ENCODE assay signal across 9 cellular contexts in the genomic region with DNA sequence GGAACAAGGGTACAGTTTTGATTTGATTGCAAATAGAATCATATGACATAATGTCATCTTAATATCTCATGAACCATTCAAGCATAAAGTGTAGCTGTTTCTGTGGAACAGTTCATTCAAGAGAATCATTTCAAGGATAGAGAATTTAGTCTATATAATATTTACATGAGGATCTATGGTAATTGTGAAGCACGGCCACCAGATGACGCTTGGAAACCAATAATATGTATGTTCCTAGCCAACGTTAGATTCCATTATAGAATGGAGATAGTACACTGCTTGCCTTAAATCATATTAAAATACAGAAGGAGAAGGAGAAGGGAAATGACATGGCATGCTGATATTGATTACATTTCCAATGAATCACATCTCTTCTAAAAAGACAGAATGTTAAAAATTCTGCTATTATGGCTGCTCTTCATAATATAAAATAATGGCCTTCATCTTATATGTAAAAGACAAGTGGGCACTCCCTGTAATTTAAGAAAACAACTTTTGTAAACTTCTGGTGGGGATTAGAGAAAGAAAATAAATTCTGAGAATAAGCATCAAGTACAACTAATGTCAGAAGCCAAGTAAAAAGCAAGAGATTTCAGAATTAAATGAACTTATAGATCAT.
A peak's percentile ranks its signal among the peaks of the same experiment; 100 is the strongest.
DNase-seq lines count a peak whose midpoint lies in the region; ATAC-seq and TF ChIP-seq lines count a peak whose summit lies in the region.
"Had no signal": no experiment of that assay in that cellular context is flagged by ENCODE, and none has a peak within 500 bp of the region (broad histone marks: within the 10 kb centered on the region; RNA-seq: fewer than 3 reads in every experiment).

No MANE protein-coding gene starts in this region.

- no peaks in the 10 kb centered on the region for H3K36me3 ChIP-seq in Loucy (ENCODE audit: insufficient read depth, low read length)
- no peaks in the 10 kb centered on the region for H3K36me3 ChIP-seq in SJCRH30
- H3K36me3 ChIP-seq in kidney epithelial cell (ENCODE audit: control insufficient read depth, insufficient read depth, low read length): no peaks in the 10 kb centered on the region
- H3K36me3 ChIP-seq in CD8-positive, alpha-beta T cell (ENCODE audit: insufficient read depth, low read length): no peaks in the 10 kb centered on the region
- peaks cover 0 to 15% (median 0%) of the 10 kb centered on the region in 3 donors for H3K36me3 ChIP-seq in tibial nerve

- no peaks in the 10 kb centered on the region for H3K36me3 Mint-ChIP-seq in CD8-positive, alpha-beta T cell
- H3K36me3 Mint-ChIP-seq: activated naive CD8-positive, alpha-beta T cell treated with anti-CD3 and anti-CD28 coated beads, Interleukin-2, amount 10 ng/mL, durations not matched to agents 7 days and 5 days had no signal

- H3K27me3 ChIP-seq in Loucy (ENCODE audit: insufficient read depth, low read length, poor library complexity, severe bottlenecking): no peaks in the 10 kb centered on the region
- no peaks in the 10 kb centered on the region for H3K27me3 ChIP-seq in SJCRH30
- H3K27me3 ChIP-seq in kidney epithelial cell (ENCODE audit: control insufficient read depth, insufficient read depth, low read length): no peaks in the 10 kb centered on the region
- H3K27me3 ChIP-seq in CD8-positive, alpha-beta T cell (ENCODE audit: insufficient read depth, low read length): no peaks in the 10 kb centered on the region
- no peaks in the 10 kb centered on the region for H3K27me3 ChIP-seq in tibial nerve

- no peak overlapping the region for H3K9ac ChIP-seq in Loucy (ENCODE audit: low read depth, low read length, poor library complexity, severe bottlenecking)

- H3K27ac ChIP-seq in SJCRH30 (no peak overlapping the region), tibial nerve (no peak overlapping the region)
- H3K27ac ChIP-seq in CD8-positive, alpha-beta T cell (ENCODE audit: low read depth, low read length): no peak overlapping the region

- H3K9me3 ChIP-seq in Loucy (ENCODE audit: insufficient read depth, low read depth, low read length) (no peaks in the 10 kb centered on the region), SJCRH30 (replicated peaks) (no peaks in the 10 kb centered on the region), tibial nerve (no peaks in the 10 kb centered on the region)
- H3K9me3 ChIP-seq in CD8-positive, alpha-beta T cell (ENCODE audit: low read length): no peaks in the 10 kb centered on the region

- no peak overlapping the region for H3K27ac Mint-ChIP-seq in CD8-positive, alpha-beta T cell
- H3K27ac Mint-ChIP-seq: activated naive CD8-positive, alpha-beta T cell treated with anti-CD3 and anti-CD28 coated beads, Interleukin-2, amount 10 ng/mL, durations not matched to agents 7 days and 5 days had no signal

- TF ChIP-seq POLR2A in tibial nerve (IDR thresholded peaks at IDR 0.05): no peak

- H3K9me2 ChIP-seq in Loucy (replicated peaks; ENCODE audit: low read depth, low read length): no peaks in the 10 kb centered on the region

- no peaks in the 10 kb centered on the region for H4K20me1 ChIP-seq in Loucy (ENCODE audit: insufficient read depth, low read length, poor library complexity, severe bottlenecking)

- 33 to 41% methylated on average over 3 of the region's 3 CpGs for WGBS in tibial nerve, 2 donors

- intact Hi-C loops in posterior vena cava (cut with DNase I): no loop called here
- intact Hi-C loops in CD8-positive, alpha-beta T cell (cut with DNase I, micrococcal nuclease): no loop called here

- no peak overlapping the region for H3K4me3 ChIP-seq in Loucy (ENCODE audit: low read length, poor library complexity, severe bottlenecking)
- H3K4me3 ChIP-seq in SJCRH30: no peak overlapping the region
- no peak overlapping the region for H3K4me3 ChIP-seq in kidney epithelial cell (ENCODE audit: low read depth, low read length)
- no peak overlapping the region for H3K4me3 ChIP-seq in CD8-positive, alpha-beta T cell (ENCODE audit: low read depth, low read length)
- H3K4me3 ChIP-seq in tibial nerve: no peak overlapping the region

- H2AFZ ChIP-seq in Loucy (ENCODE audit: low read length): no peak overlapping the region

- DNase-seq in DMS153 treated with DMSO at 0.1 percent for 48 hours (lab: John Stamatoyannopoulos, UW; ENCODE audit: unreplicated experiment) (peak; percentile 53), SJCRH30 (peak; percentile 8 to 65), kidney epithelial cell (ENCODE audit: low read depth) (no peak), posterior vena cava (ENCODE audit: low spot score) (no peak), tibial nerve (ENCODE audit: low spot score in 2 of 2) (no peak)
- no peak for DNase-seq in CD8-positive, alpha-beta T cell
- DNase-seq: activated naive CD8-positive, alpha-beta T cell treated with anti-CD3 and anti-CD28 coated beads, Interleukin-2, amount 10 ng/mL, durations not matched to agents 7 days and 5 days had no signal

- H3K27me3 Mint-ChIP-seq in CD8-positive, alpha-beta T cell (ENCODE audit: low read depth): no peaks in the 10 kb centered on the region
- H3K27me3 Mint-ChIP-seq: activated naive CD8-positive, alpha-beta T cell treated with anti-CD3 and anti-CD28 coated beads, Interleukin-2, amount 10 ng/mL, durations not matched to agents 7 days and 5 days had no signal

- H3K9me3 Mint-ChIP-seq in CD8-positive, alpha-beta T cell: peaks cover 17% of the 10 kb centered on the region
- H3K9me3 Mint-ChIP-seq: activated naive CD8-positive, alpha-beta T cell treated with anti-CD3 and anti-CD28 coated beads, Interleukin-2, amount 10 ng/mL, durations not matched to agents 7 days and 5 days had no signal

- CTCF ChIA-PET in CD8-positive, alpha-beta T cell (lab: Charles Lee): no interaction called here

- H3F3A ChIP-seq in Loucy (ENCODE audit: low read depth): no peaks in the 10 kb centered on the region

- H3K4me3 Mint-ChIP-seq in CD8-positive, alpha-beta T cell: no peak overlapping the region
- H3K4me3 Mint-ChIP-seq: activated naive CD8-positive, alpha-beta T cell treated with anti-CD3 and anti-CD28 coated beads, Interleukin-2, amount 10 ng/mL, durations not matched to agents 7 days and 5 days had no signal

- no peaks in the 10 kb centered on the region for H3K4me1 Mint-ChIP-seq in CD8-positive, alpha-beta T cell (ENCODE audit: low read depth)
- H3K4me1 Mint-ChIP-seq: activated naive CD8-positive, alpha-beta T cell treated with anti-CD3 and anti-CD28 coated beads, Interleukin-2, amount 10 ng/mL, durations not matched to agents 7 days and 5 days had no signal

- POLR2A ChIA-PET in CD8-positive, alpha-beta T cell (lab: Charles Lee): no interaction called here

- no peak for ATAC-seq in GM18520 (IDR thresholded peaks at IDR 0.05; ENCODE audit: unreplicated experiment)
- ATAC-seq in CD8-positive, alpha-beta T cell: no peak

- H3K79me2 ChIP-seq in Loucy (ENCODE audit: insufficient read depth, low read length): no peaks in the 10 kb centered on the region

- H3K4me1 ChIP-seq in Loucy (ENCODE audit: insufficient read depth, low read length, poor library complexity, severe bottlenecking) (no peaks in the 10 kb centered on the region), SJCRH30 (no peaks in the 10 kb centered on the region), tibial nerve (no peaks in the 10 kb centered on the region)
- H3K4me1 ChIP-seq in CD8-positive, alpha-beta T cell (ENCODE audit: insufficient read depth, low read length): no peaks in the 10 kb centered on the region

- H3K4me2 ChIP-seq in Loucy (ENCODE audit: low read depth, low read length, poor library complexity, severe bottlenecking): no peak overlapping the region

- TF ChIP-seq CTCF in Loucy (conservative IDR thresholded peaks at IDR 0.05; ENCODE audit: low read length): peak; percentile 49
- TF ChIP-seq CTCF in kidney epithelial cell (IDR thresholded peaks at IDR 0.05; ENCODE audit: insufficient read depth, low read length, poor library complexity, severe bottlenecking): peak; percentile 54
- no peak for TF ChIP-seq CTCF in CD8-positive, alpha-beta T cell (IDR thresholded peaks at IDR 0.05)
- TF ChIP-seq CTCF in tibial nerve (IDR thresholded peaks at IDR 0.05): peak in 1 of 5 experiments; percentile 13

- TF ChIP-seq EP300 in tibial nerve (IDR thresholded peaks at IDR 0.05): no peak

Comparison
In these comparisons a context has a peak if more than half of its experiments do, and no peak if none do; other contexts are left out.
1. DNase-seq: peak in DMS153 treated with DMSO at 0.1 percent for 48 hours (single experiment) and SJCRH30 (2 of 2); none in kidney epithelial cell (single experiment), posterior vena cava (single experiment), CD8-positive, alpha-beta T cell (0 of 7) and tibial nerve (0 of 2).